Comparison of ENCODE assay signal across 27 cellular contexts in genomic region chr13:21137696-21138095, GRCh38. TPM values are rescaled to one million over a fixed set of nuclear protein-coding genes. Genes with fewer than 3 reads are reported as not detected.
DNase-seq lines count a peak whose midpoint lies in the region; ATAC-seq and TF ChIP-seq lines count a peak whose summit lies in the region.
"Had no signal": no experiment of that assay in that cellular context is flagged by ENCODE, and none has a peak within 500 bp of the region (broad histone marks: within the 10 kb centered on the region; RNA-seq: fewer than 3 reads in every experiment).

No MANE protein-coding gene starts in this region.

- H3K9me3 Mint-ChIP-seq in osteocyte (ENCODE audit: unreplicated experiment) = no peaks in the 10 kb centered on the region
- H3K9me3 Mint-ChIP-seq: natural killer cell treated with Interleukin-12 subunit alpha and Interleukin-12 subunit beta and Interleukin-15 and Interleukin-18, amount 100 ng/mL, for 72 hours had no signal

- 84 to 90% methylated on average over 5 of the region's 5 CpGs for WGBS in testis, 2 donors

- CTCF ChIA-PET in PC-3 (lab: Charles Lee) (no interaction called here), A673 (lab: Charles Lee) (no interaction called here)

- no peak overlapping the region for H3K4me3 Mint-ChIP-seq in osteocyte (ENCODE audit: unreplicated experiment)
- H3K4me3 Mint-ChIP-seq: activated CD4-positive, alpha-beta T cell treated with anti-CD3 and anti-CD28 coated beads, Interleukin-2, amount 10 ng/mL, durations not matched to agents 24 days and 14 days had no signal

- no peak overlapping the region for H3K4me2 ChIP-seq in PC-3 (ENCODE audit: low read length)

- no peaks in the 10 kb centered on the region for H3K27me3 ChIP-seq in PC-3 (ENCODE audit: low read length)
- H3K27me3 ChIP-seq in testis = no peaks in the 10 kb centered on the region
- no peaks in the 10 kb centered on the region for H3K27me3 ChIP-seq in A673 (replicated peaks; ENCODE audit: insufficient read depth, low read depth, low read length, poor library complexity)
- H3K27me3 ChIP-seq: body of pancreas, dorsolateral prefrontal cortex, esophagus muscularis mucosa, upper lobe of left lung had no signal

- TF ChIP-seq CTCF in PC-3 (conservative IDR thresholded peaks at IDR 0.05; ENCODE audit: low read depth, low read length) (no peak), osteocyte (IDR thresholded peaks at IDR 0.05) (no peak), testis (IDR thresholded peaks at IDR 0.05) (no peak), A673 (conservative IDR thresholded peaks at IDR 0.05; ENCODE audit: low read depth, low read length) (no peak)

- H3F3A ChIP-seq in PC-3 (ENCODE audit: low read length, unreplicated experiment) = no peaks in the 10 kb centered on the region

- no peak overlapping the region for H3K4me3 ChIP-seq in PC-3 (ENCODE audit: low read length)
- no peak overlapping the region for H3K4me3 ChIP-seq in testis
- no peak overlapping the region for H3K4me3 ChIP-seq in A673 (ENCODE audit: low read depth, low read length, poor library complexity, severe bottlenecking)
- H3K4me3 ChIP-seq: body of pancreas, dorsolateral prefrontal cortex, esophagus muscularis mucosa, upper lobe of left lung had no signal

- peak; percentile 22 for DNase-seq in DMS53 (lab: John Stamatoyannopoulos, UW)
- no peak for DNase-seq in DMS53 treated with DMSO at 0.1 percent for 48 hours (lab: John Stamatoyannopoulos, UW; ENCODE audit: unreplicated experiment)
- peak; percentile 60 for DNase-seq in PC-3
- peak; percentile 11 for DNase-seq in dermis blood vessel endothelial cell
- DNase-seq in osteocyte (ENCODE audit: extremely low spot score, unreplicated experiment) = peak; percentile 32
- no peak for DNase-seq in testis
- no peak for DNase-seq in A673 (ENCODE audit: low spot score)
- DNase-seq in caudate nucleus (lab: John Stamatoyannopoulos, UW) = no peak
- DNase-seq: activated CD4-positive, alpha-beta T cell treated with anti-CD3 and anti-CD28 coated beads, Interleukin-2, amount 10 ng/mL, durations not matched to agents 24 days and 14 days; activated CD8-positive, alpha-beta memory T cell treated with anti-CD3 and anti-CD28 coated beads, Interleukin-2, amount 50 U/mL, for 48 hours; activated naive CD4-positive, alpha-beta T cell treated with Interleukin-2 at 50 U/mL for 16 hours; body of pancreas; DMS 273 treated with DMSO at 0.1 percent for 48 hours; dorsolateral prefrontal cortex; kidney; MM.1S; NCI-H2081; NCI-H526; retina; stimulated activated CD4-positive, alpha-beta T cell treated with anti-CD3 and anti-CD28 coated beads, Interleukin-15, amount 100 ng/mL, for 24 hours; stimulated activated naive CD4-positive, alpha-beta T cell; T-helper 9 cell had no signal

- H4K20me1 ChIP-seq in PC-3 (ENCODE audit: low read length) = peaks cover 10% of the 10 kb centered on the region; the same call in 1 of the 2 replicates

- H3K9me2 ChIP-seq in PC-3 (replicated peaks; ENCODE audit: low read length) = no peaks in the 10 kb centered on the region

- peaks cover 18% of the 10 kb centered on the region for H3K4me1 Mint-ChIP-seq in osteocyte (ENCODE audit: unreplicated experiment)

- intact Hi-C loops in PC-3 (cut with micrococcal nuclease) = loop anchor here (5.0 to 10.0 kb wide), 2 partner anchors 73 to 105 kb away; partner anchors contain the start of gene LATS2
- intact Hi-C loops in testis (cut with DNase I; ENCODE audit: low total_unique reads) = loop anchor here (10.0 kb wide), 1 partner anchor 193 kb away; no protein-coding TSS in a partner anchor
- intact Hi-C loops in A673 (cut with micrococcal nuclease; ENCODE audit: unreplicated experiment) = loop anchor here (10.0 kb wide), 2 partner anchors 73 to 643 kb away; partner anchors contain the start of gene LATS2

- peaks cover 24% of the 10 kb centered on the region for H3K4me1 ChIP-seq in PC-3 (ENCODE audit: insufficient read depth, low read length)
- peaks cover 14% of the 10 kb centered on the region for H3K4me1 ChIP-seq in testis
- H3K4me1 ChIP-seq in A673 (ENCODE audit: insufficient read depth, low read length, poor library complexity, severe bottlenecking) = peaks cover 4% of the 10 kb centered on the region

- POLR2A ChIA-PET in PC-3 (lab: Charles Lee; ENCODE audit: unreplicated experiment) = interaction anchor here (0.6 kb wide), 1 partner anchor 105 kb away, joined by 4 read pairs; no protein-coding TSS in a partner anchor
- POLR2A ChIA-PET in A673 (lab: Charles Lee; ENCODE audit: low non-redundant PET) = no interaction called here

- H3K27ac Mint-ChIP-seq in osteocyte (ENCODE audit: unreplicated experiment) = no peak overlapping the region
- H3K27ac Mint-ChIP-seq: activated CD4-positive, alpha-beta T cell treated with anti-CD3 and anti-CD28 coated beads, Interleukin-2, amount 10 ng/mL, durations not matched to agents 24 days and 14 days had no signal

- H3K9me3 ChIP-seq in PC-3 (ENCODE audit: low read length) = no peaks in the 10 kb centered on the region
- no peaks in the 10 kb centered on the region for H3K9me3 ChIP-seq in testis
- H3K9me3 ChIP-seq in A673 (ENCODE audit: low read depth, low read length, poor library complexity, severe bottlenecking) = no peaks in the 10 kb centered on the region
- H3K9me3 ChIP-seq: body of pancreas, esophagus muscularis mucosa, upper lobe of left lung had no signal

- no peak for ATAC-seq in PC-3
- ATAC-seq: body of pancreas; natural killer cell treated with Interleukin-12 subunit alpha and Interleukin-12 subunit beta and Interleukin-15 and Interleukin-18, amount 100 ng/mL, for 72 hours had no signal

- no peak overlapping the region for H2AFZ ChIP-seq in PC-3 (ENCODE audit: low read length)

- H3K27ac ChIP-seq in PC-3 (ENCODE audit: low read length) = no peak overlapping the region
- H3K27ac ChIP-seq in testis = no peak overlapping the region
- no peak overlapping the region for H3K27ac ChIP-seq in A673 (ENCODE audit: low read depth, low read length, poor library complexity, severe bottlenecking)
- no peak overlapping the region for H3K27ac ChIP-seq in caudate nucleus (ENCODE audit: low read depth, low read length)
- H3K27ac ChIP-seq: body of pancreas, C4-2B, dorsolateral prefrontal cortex, esophagus muscularis mucosa had no signal

- no peaks in the 10 kb centered on the region for H3K27me3 Mint-ChIP-seq in osteocyte (ENCODE audit: unreplicated experiment)

- H3K9ac ChIP-seq in PC-3 (ENCODE audit: low read length) = no peak overlapping the region

- no peak for TF ChIP-seq POLR2A in testis (IDR thresholded peaks at IDR 0.05)

- H3K79me2 ChIP-seq in PC-3 (ENCODE audit: low read length) = peaks cover 24% of the 10 kb centered on the region

- BruUV-seq in PC-3 (replicated peaks; lab: Mats Ljungman, UMichigan) = no TSS peak
- no TSS peak for BruUV-seq in A673 (replicated peaks; lab: Mats Ljungman, UMichigan)

- H3K36me3 ChIP-seq in PC-3 (ENCODE audit: low read depth, low read length) = peaks cover 3% of the 10 kb centered on the region; the same call in 1 of the 2 replicates
- H3K36me3 ChIP-seq in testis (ENCODE audit: low read depth, missing control alignments) = no peaks in the 10 kb centered on the region
- H3K36me3 ChIP-seq in A673 (ENCODE audit: insufficient read depth, low read length, poor library complexity, severe bottlenecking) = peaks cover 5% of the 10 kb centered on the region

- H3K36me3 Mint-ChIP-seq in osteocyte (ENCODE audit: unreplicated experiment) = peaks cover 2% of the 10 kb centered on the region

RNA-seq across cellular contexts. Expression of gene SAP18, which starts 2.2 kb away (rescaled TPM):
- total RNA-seq in PC-3 (2014; rRNA removed) (54.8 and 83.8 TPM in 2 replicates), dermis blood vessel endothelial cell (46.3 and 53.9 TPM in 2 replicates), osteocyte (194 and 219 TPM in 2 replicates), testis (10 to 100 TPM; 91.6 to 93.7 TPM), A673 (2021) (465 and 474 TPM in 2 replicates)
- polyA plus RNA-seq in testis (ENCODE audit: insufficient read depth, low read depth, low replicate concordance) = 363 TPM

RNA-seq across cellular contexts. Expression of gene SKA3, which starts 38.7 kb away (rescaled TPM):
- total RNA-seq in PC-3 (2014; rRNA removed) = 29.0 and 32.4 TPM in 2 replicates
- 6.4 and 7.5 TPM in 2 replicates for total RNA-seq in dermis blood vessel endothelial cell
- total RNA-seq in osteocyte = 4.0 and 4.2 TPM in 2 replicates
- total RNA-seq in testis = 1 to 10 TPM; 8.1 to 8.7 TPM
- 11.7 TPM for polyA plus RNA-seq in testis (ENCODE audit: insufficient read depth, low read depth, low replicate concordance)
- total RNA-seq in A673 (2021) = 93.3 and 109 TPM in 2 replicates
- total RNA-seq: mesenteric fat pad had no signal

RNA-seq across cellular contexts. Expression of gene MRPL57, which starts 38.8 kb away (rescaled TPM):
- total RNA-seq in PC-3 (2014; rRNA removed) (56.4 and 92.3 TPM in 2 replicates), dermis blood vessel endothelial cell (25.9 and 26.3 TPM in 2 replicates), osteocyte (15.1 and 16.1 TPM in 2 replicates), testis (10 to 100 TPM; 36.8 to 41.2 TPM), A673 (2021) (53.1 and 53.3 TPM in 2 replicates)
- 18.9 TPM for polyA plus RNA-seq in testis (ENCODE audit: insufficient read depth, low read depth, low replicate concordance)

Comparison
In these comparisons a context has a peak if more than half of its experiments do, and no peak if none do; other contexts are left out.
1. DNase-seq: peak in DMS53 (single experiment), PC-3 (single experiment), dermis blood vessel endothelial cell (single experiment) and osteocyte (single experiment); none in DMS53 treated with DMSO at 0.1 percent for 48 hours (single experiment), testis (single experiment), A673 (single experiment) and caudate nucleus (0 of 61).